13 cellular contexts compared by ENCODE assay signal in genomic region chr4:89069481-89069880, GRCh38.
A peak's percentile ranks its signal among the peaks of the same experiment; 100 is the strongest.
DNase-seq lines count a peak whose midpoint lies in the region; ATAC-seq and TF ChIP-seq lines count a peak whose summit lies in the region.
"Had no signal": no experiment of that assay in that cellular context is flagged by ENCODE, and none has a peak within 500 bp of the region (broad histone marks: within the 10 kb centered on the region; RNA-seq: fewer than 3 reads in every experiment).

No MANE protein-coding gene starts in this region.

- TF ChIP-seq CTCF in OCI-LY3 (IDR thresholded peaks at IDR 0.05; ENCODE audit: low read depth, low read length): no peak

- DNase-seq in epidermal melanocyte (ENCODE audit: insufficient read length, low spot score): no peak
- no peak for DNase-seq in NCI-H2227 (lab: John Stamatoyannopoulos, UW; ENCODE audit: unreplicated experiment)
- no peak for DNase-seq in activated effector memory CD4-positive, alpha-beta T cell treated with Interleukin-2 at 50 U/mL for 16 hours
- no peak for DNase-seq in NOMO-1 (lab: John Stamatoyannopoulos, UW; ENCODE audit: unreplicated experiment in 2 of 2)
- DNase-seq: activated naive CD4-positive, alpha-beta T cell treated with Interleukin-2 at 50 U/mL for 16 hours; left cardiac atrium; NCI-H187 treated with DMSO at 0.1 percent for 48 hours; stimulated activated CD4-positive, alpha-beta T cell treated with anti-CD3 and anti-CD28 coated beads, Interleukin-2, amount 100 ng/mL, for 24 hours had no signal

- peak; percentile 39 for ATAC-seq in GM18520 (IDR thresholded peaks at IDR 0.05; ENCODE audit: unreplicated experiment)
- ATAC-seq in GM21367 (IDR thresholded peaks at IDR 0.05; ENCODE audit: unreplicated experiment): peak; percentile 81
- peak; percentile 78 for ATAC-seq in HG03039 (IDR thresholded peaks at IDR 0.05; ENCODE audit: unreplicated experiment)
- ATAC-seq: left cardiac atrium had no signal

- no peaks in the 10 kb centered on the region for H4K20me1 ChIP-seq in OCI-LY3 (ENCODE audit: insufficient read depth, low read length)

- H3K36me3 ChIP-seq in OCI-LY3 (replicated peaks; ENCODE audit: low read depth, low read length): peaks cover 9% of the 10 kb centered on the region
- H3K36me3 ChIP-seq: neutrophil had no signal

- no peaks in the 10 kb centered on the region for H3K79me2 ChIP-seq in OCI-LY3 (ENCODE audit: low read length)

- H2AFZ ChIP-seq in OCI-LY3 (ENCODE audit: low read depth, low read length): peak overlapping the region; percentile 43; the same call in 1 of the 2 replicates

- H3K9ac ChIP-seq in OCI-LY3 (ENCODE audit: low read length): peak overlapping the region; percentile 9

- peak overlapping the region; percentile 17 for H3K4me3 ChIP-seq in OCI-LY3 (ENCODE audit: low read length)

- peak overlapping the region; percentile 42 for H3K4me2 ChIP-seq in OCI-LY3 (ENCODE audit: low read length)

- H3K27me3 ChIP-seq in OCI-LY3 (ENCODE audit: low read depth, low read length): no peaks in the 10 kb centered on the region
- H3K27me3 ChIP-seq: neutrophil had no signal

- H3K9me3 ChIP-seq in OCI-LY3 (ENCODE audit: insufficient read depth, low read length): peaks cover 22% of the 10 kb centered on the region
- H3K9me3 ChIP-seq: neutrophil had no signal

- peak overlapping the region; percentile 23 for H3K27ac ChIP-seq in OCI-LY3 (ENCODE audit: low read length)
- H3K27ac ChIP-seq: neutrophil had no signal

- H3K4me1 ChIP-seq in OCI-LY3 (ENCODE audit: low read length): peaks cover 20% of the 10 kb centered on the region
